ENCODE assay signal across 14 cellular contexts in genomic region chr5:176739461-176740051, GRCh38.
A peak's percentile ranks its signal among the peaks of the same experiment; 100 is the strongest.
DNase-seq lines count a peak whose midpoint lies in the region; ATAC-seq and TF ChIP-seq lines count a peak whose summit lies in the region.
"Had no signal": no experiment of that assay in that cellular context is flagged by ENCODE, and none has a peak within 500 bp of the region (broad histone marks: within the 10 kb centered on the region; RNA-seq: fewer than 3 reads in every experiment).

No MANE protein-coding gene starts in this region.

- TF ChIP-seq CTCF in GM13977 (IDR thresholded peaks at IDR 0.05; ENCODE audit: extremely low read depth, insufficient read depth, missing control alignments) (no peak), nephron (IDR thresholded peaks at IDR 0.05; ENCODE audit: unreplicated experiment in 3 of 3) (no peak)

- H3K4me3 Mint-ChIP-seq in activated CD8-positive, alpha-beta memory T cell treated with anti-CD3 and anti-CD28 coated beads, Interleukin-2, amount 10 ng/mL, durations not matched to agents 7 days and 5 days: no peak overlapping the region
- H3K4me3 Mint-ChIP-seq in nephron: no peak overlapping the region
- H3K4me3 Mint-ChIP-seq: activated CD4-positive, alpha-beta T cell treated with anti-CD3 and anti-CD28 coated beads, Interleukin-2, amount 10 ng/mL, durations not matched to agents 7 days and 5 days; CD4-positive, alpha-beta memory T cell; stimulated activated naive CD8-positive, alpha-beta T cell treated with anti-CD3 and anti-CD28 coated beads, Interleukin-15, amount 100 ng/mL, for 72 hours; T-cell had no signal

- no peak for ATAC-seq in activated CD8-positive, alpha-beta memory T cell treated with anti-CD3 and anti-CD28 coated beads, Interleukin-2, amount 10 ng/mL, durations not matched to agents 7 days and 5 days
- ATAC-seq in GM19035 (IDR thresholded peaks at IDR 0.05; ENCODE audit: unreplicated experiment): no peak
- no peak for ATAC-seq in HG02884 (IDR thresholded peaks at IDR 0.05; ENCODE audit: unreplicated experiment)
- ATAC-seq: esophagus mucosa; stimulated activated naive CD8-positive, alpha-beta T cell treated with anti-CD3 and anti-CD28 coated beads, Interleukin-15, amount 100 ng/mL, for 72 hours; T-cell had no signal

- peaks cover 5% of the 10 kb centered on the region for H3K4me1 Mint-ChIP-seq in activated CD8-positive, alpha-beta memory T cell treated with anti-CD3 and anti-CD28 coated beads, Interleukin-2, amount 10 ng/mL, durations not matched to agents 7 days and 5 days
- peaks cover 45% of the 10 kb centered on the region for H3K4me1 Mint-ChIP-seq in nephron

- no peak overlapping the region for H3K27ac Mint-ChIP-seq in activated CD8-positive, alpha-beta memory T cell treated with anti-CD3 and anti-CD28 coated beads, Interleukin-2, amount 10 ng/mL, durations not matched to agents 7 days and 5 days
- H3K27ac Mint-ChIP-seq in nephron: peak overlapping the region in 2 of 3 experiments; percentile 8 to 54
- H3K27ac Mint-ChIP-seq: activated CD4-positive, alpha-beta T cell treated with anti-CD3 and anti-CD28 coated beads, Interleukin-2, amount 10 ng/mL, durations not matched to agents 7 days and 5 days; CD4-positive, alpha-beta memory T cell; T-cell had no signal

- CTCF ChIA-PET in activated CD8-positive, alpha-beta memory T cell treated with anti-CD3 and anti-CD28 coated beads, Interleukin-2, amount 10 ng/mL, durations not matched to agents 7 days and 5 days (lab: Charles Lee): interaction anchor here (0.6 kb wide), 1 partner anchor 84 kb away, joined by 3 read pairs; no protein-coding TSS in a partner anchor

- H3K27me3 Mint-ChIP-seq in activated CD8-positive, alpha-beta memory T cell treated with anti-CD3 and anti-CD28 coated beads, Interleukin-2, amount 10 ng/mL, durations not matched to agents 7 days and 5 days: peaks cover 76% of the 10 kb centered on the region
- peaks cover 58% of the 10 kb centered on the region for H3K27me3 Mint-ChIP-seq in nephron (ENCODE audit: low read depth)

- no peaks in the 10 kb centered on the region for H3K9me3 Mint-ChIP-seq in activated CD8-positive, alpha-beta memory T cell treated with anti-CD3 and anti-CD28 coated beads, Interleukin-2, amount 10 ng/mL, durations not matched to agents 7 days and 5 days (ENCODE audit: low read depth)
- no peaks in the 10 kb centered on the region for H3K9me3 Mint-ChIP-seq in nephron
- H3K9me3 Mint-ChIP-seq: activated CD4-positive, alpha-beta T cell treated with anti-CD3 and anti-CD28 coated beads, Interleukin-2, amount 10 ng/mL, durations not matched to agents 7 days and 5 days; stimulated activated naive CD8-positive, alpha-beta T cell treated with anti-CD3 and anti-CD28 coated beads, Interleukin-15, amount 100 ng/mL, for 72 hours; T-cell had no signal

- H3K36me3 Mint-ChIP-seq in activated CD8-positive, alpha-beta memory T cell treated with anti-CD3 and anti-CD28 coated beads, Interleukin-2, amount 10 ng/mL, durations not matched to agents 7 days and 5 days: no peaks in the 10 kb centered on the region
- H3K36me3 Mint-ChIP-seq in nephron (ENCODE audit: low read depth): no peaks in the 10 kb centered on the region
- H3K36me3 Mint-ChIP-seq: T-cell had no signal

- in situ Hi-C loops in GM13977 (cut with MboI; ENCODE audit: low pct_unique_long_range_greater_than_20kb, low sequenced_read_pairs, unreplicated experiment): no loop called here

- DNase-seq in COLO668 (lab: John Stamatoyannopoulos, UW; ENCODE audit: unreplicated experiment) (peak; percentile 65), GM13977 (ENCODE audit: low spot score) (peak; percentile 4), NCI-H1048 (lab: John Stamatoyannopoulos, UW) (no peak)
- peak; percentile 12 for DNase-seq in activated CD8-positive, alpha-beta memory T cell treated with anti-CD3 and anti-CD28 coated beads, Interleukin-2, amount 10 ng/mL, durations not matched to agents 7 days and 5 days
- DNase-seq: activated CD4-positive, alpha-beta T cell treated with anti-CD3 and anti-CD28 coated beads, Interleukin-2, amount 10 ng/mL, durations not matched to agents 7 days and 5 days; activated gamma-delta T cell treated with Interleukin-2 at 50 U/mL for 16 hours; CD4-positive, alpha-beta memory T cell; stimulated activated CD4-positive, alpha-beta T cell treated with anti-CD3 and anti-CD28 coated beads, Interleukin-4, amount 100 ng/mL, for 4 hours had no signal
